Comparison of ENCODE assay signal across 20 cellular contexts in the genomic region with DNA sequence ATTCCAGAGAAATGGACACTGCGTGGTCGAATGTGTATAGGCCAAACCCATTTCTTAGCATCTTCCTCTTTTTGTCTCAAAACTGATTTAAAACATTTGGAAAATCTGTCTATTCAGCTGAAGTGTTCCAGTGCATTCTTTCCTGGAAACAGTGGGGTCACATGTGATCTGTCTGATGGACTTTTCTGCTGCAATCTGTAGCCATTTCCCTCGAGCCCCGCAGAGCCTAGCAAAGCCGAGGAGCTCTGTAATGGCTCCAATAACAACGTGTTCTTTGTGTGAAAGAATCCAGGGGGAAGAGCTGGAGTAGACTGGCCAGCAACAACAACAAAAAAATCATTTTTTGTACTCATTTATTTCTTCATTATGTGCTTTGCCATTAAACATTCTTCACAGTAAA.
DNase-seq lines count a peak whose midpoint lies in the region; ATAC-seq and TF ChIP-seq lines count a peak whose summit lies in the region.
"Had no signal": no experiment of that assay in that cellular context is flagged by ENCODE, and none has a peak within 500 bp of the region (broad histone marks: within the 10 kb centered on the region; RNA-seq: fewer than 3 reads in every experiment).

No MANE protein-coding gene starts in this region.

- H3K4me2 ChIP-seq in SK-N-SH = peak overlapping the region; percentile 28

- no peaks in the 10 kb centered on the region for H4K20me1 ChIP-seq in SK-N-SH (ENCODE audit: insufficient read depth)

- H3K9me2 ChIP-seq in SK-N-SH = no peaks in the 10 kb centered on the region

- H3K36me3 ChIP-seq in SK-N-SH (replicated peaks in 1 of 2; ENCODE audit: control insufficient read depth in 1 of 2, insufficient read depth in 2 of 2, low read length in 1 of 2) = no peaks in the 10 kb centered on the region
- no peaks in the 10 kb centered on the region for H3K36me3 ChIP-seq in mesodermal cell (ENCODE audit: control insufficient read depth, insufficient read depth, low read length)
- no peaks in the 10 kb centered on the region for H3K36me3 ChIP-seq in thoracic aorta
- H3K36me3 ChIP-seq in left lung = no peaks in the 10 kb centered on the region
- H3K36me3 ChIP-seq: SJCRH30 had no signal

- POLR2A ChIA-PET in SK-N-SH (lab: Yijun Ruan, JAX) = no interaction called here

- DNase-seq in SK-N-SH (no peak), fibroblast of peridontal ligament (ENCODE audit: extremely low read depth) (peak; percentile 16), thoracic aorta (ENCODE audit: low spot score) (no peak), OCI-M2 (lab: John Stamatoyannopoulos, UW; ENCODE audit: unreplicated experiment) (no peak), NCI-H2227 (lab: John Stamatoyannopoulos, UW; ENCODE audit: unreplicated experiment) (no peak), left lung (no peak)
- DNase-seq: activated gamma-delta T cell treated with Interleukin-2 at 50 U/mL for 16 hours; amniotic stem cell; CD4-positive, alpha-beta T cell; DMS53; effector CD8-positive, alpha-beta T cell; H9; NCI-H2227 treated with DMSO at 0.1 percent for 48 hours; NCI-H774; OCI-M1; SJCRH30; T-helper 2 cell had no signal

- H3K79me2 ChIP-seq in SK-N-SH (ENCODE audit: insufficient read depth) = no peaks in the 10 kb centered on the region

- H3K27me3 ChIP-seq in SK-N-SH (ENCODE audit: insufficient read depth) (no peaks in the 10 kb centered on the region), thoracic aorta (replicated peaks; ENCODE audit: insufficient read depth) (no peaks in the 10 kb centered on the region), left lung (no peaks in the 10 kb centered on the region)
- H3K27me3 ChIP-seq: SJCRH30 had no signal

- 32% methylated on average over 6 of the region's 6 CpGs for WGBS in SK-N-SH (ENCODE audit: low lambda C conversion rate)
- 88 to 100% methylated on average over 2 of the region's 6 CpGs for WGBS in mesodermal cell (ENCODE audit: insufficient coverage in 2 of 2), 2 experiments

- TF ChIP-seq EP300 in SK-N-SH (IDR thresholded peaks at IDR 0.05; ENCODE audit: borderline replicate concordance in 1 of 2, low read depth in 1 of 2, low read length in 1 of 2) = no peak

- H3K27ac ChIP-seq in SK-N-SH (ENCODE audit: low read depth in 2 of 2, low read length in 1 of 2) = peak overlapping the region in 1 of 2 experiments; percentile 89; a peak in 2 of 4 replicates
- peak overlapping the region; percentile 12 for H3K27ac ChIP-seq in mesodermal cell (ENCODE audit: low read depth, low read length, severe bottlenecking)
- H3K27ac ChIP-seq in thoracic aorta = peak overlapping the region; percentile 51 to 61
- no peak overlapping the region for H3K27ac ChIP-seq in left lung
- H3K27ac ChIP-seq: SJCRH30 had no signal

- H3K4me3 ChIP-seq in SK-N-SH (ENCODE audit: low read depth in 2 of 2, low read length in 1 of 2) (no peak overlapping the region), mesodermal cell (ENCODE audit: extremely low read depth, insufficient read depth, low read length, poor library complexity, severe bottlenecking) (no peak overlapping the region), thoracic aorta (no peak overlapping the region), left lung (no peak overlapping the region)
- H3K4me3 ChIP-seq: SJCRH30 had no signal

- peaks cover 21% of the 10 kb centered on the region for H3F3A ChIP-seq in SK-N-SH (replicated peaks; ENCODE audit: insufficient read depth)

- CTCF ChIA-PET in SK-N-SH (lab: Yijun Ruan, JAX) = interaction anchor here (1.7 kb wide), 1 partner anchor 16 kb away, joined by 3 read pairs; no protein-coding TSS in a partner anchor

- peaks cover 0 to 28% of the 10 kb centered on the region in 2 experiments; a peak in 2 of 4 replicates for H3K4me1 ChIP-seq in SK-N-SH (ENCODE audit: control insufficient read depth in 1 of 2, insufficient read depth in 2 of 2, low read depth in 1 of 2, low read length in 1 of 2)
- H3K4me1 ChIP-seq in mesodermal cell (ENCODE audit: control insufficient read depth, insufficient read depth, low read length, poor library complexity, severe bottlenecking) = peaks cover 4% of the 10 kb centered on the region
- peaks cover 5 to 22% of the 10 kb centered on the region in 2 donors for H3K4me1 ChIP-seq in thoracic aorta (ENCODE audit: control insufficient read depth in 1 of 2, low read depth in 2 of 2)
- H3K4me1 ChIP-seq in left lung = no peaks in the 10 kb centered on the region
- H3K4me1 ChIP-seq: SJCRH30 had no signal

- TF ChIP-seq CTCF in SK-N-SH (IDR thresholded peaks at IDR 0.05) (no peak), thoracic aorta (IDR thresholded peaks at IDR 0.05) (no peak), left lung (IDR thresholded peaks at IDR 0.05) (no peak)

- no peak for ATAC-seq in thoracic aorta (ENCODE audit: insufficient number of reproducible peaks, low FRiP score, low read depth)
- ATAC-seq in left lung = no peak
- ATAC-seq: left lobe of liver; stimulated activated effector memory CD8-positive, alpha-beta T cell treated with anti-CD3 and anti-CD28 coated beads, Interleukin-12 subunit alpha, Interleukin-12 subunit beta, amount 100 ng/mL, for 72 hours had no signal

- no peak for TF ChIP-seq RAD21 in SK-N-SH (IDR thresholded peaks at IDR 0.05; ENCODE audit: low read length)

- peak overlapping the region; percentile 51 for H3K9ac ChIP-seq in SK-N-SH

- H2AFZ ChIP-seq in SK-N-SH (ENCODE audit: low read depth) = peak overlapping the region; percentile 84

- intact Hi-C loops in left lung (cut with DNase I) = no loop called here

- H3K9me3 ChIP-seq in SK-N-SH (no peaks in the 10 kb centered on the region), mesodermal cell (ENCODE audit: control insufficient read depth, low read length) (no peaks in the 10 kb centered on the region), thoracic aorta (no peaks in the 10 kb centered on the region), left lung (no peaks in the 10 kb centered on the region)
- H3K9me3 ChIP-seq: SJCRH30 had no signal

TF ChIP-seq in SK-N-SH, 30 proteins besides CTCF, POLR2A, EP300 and RAD21 (continues in another document):
- no peak for TF ChIP-seq CHD2 (IDR thresholded peaks at IDR 0.05; ENCODE audit: low read length, partially characterized antibody)
- no peak for TF ChIP-seq MXI1 (IDR thresholded peaks at IDR 0.05; ENCODE audit: low read depth, low read length)
- TF ChIP-seq FOSL2 (IDR thresholded peaks at IDR 0.05; ENCODE audit: borderline replicate concordance, low read depth) = no peak
- TF ChIP-seq, protein P1, sequence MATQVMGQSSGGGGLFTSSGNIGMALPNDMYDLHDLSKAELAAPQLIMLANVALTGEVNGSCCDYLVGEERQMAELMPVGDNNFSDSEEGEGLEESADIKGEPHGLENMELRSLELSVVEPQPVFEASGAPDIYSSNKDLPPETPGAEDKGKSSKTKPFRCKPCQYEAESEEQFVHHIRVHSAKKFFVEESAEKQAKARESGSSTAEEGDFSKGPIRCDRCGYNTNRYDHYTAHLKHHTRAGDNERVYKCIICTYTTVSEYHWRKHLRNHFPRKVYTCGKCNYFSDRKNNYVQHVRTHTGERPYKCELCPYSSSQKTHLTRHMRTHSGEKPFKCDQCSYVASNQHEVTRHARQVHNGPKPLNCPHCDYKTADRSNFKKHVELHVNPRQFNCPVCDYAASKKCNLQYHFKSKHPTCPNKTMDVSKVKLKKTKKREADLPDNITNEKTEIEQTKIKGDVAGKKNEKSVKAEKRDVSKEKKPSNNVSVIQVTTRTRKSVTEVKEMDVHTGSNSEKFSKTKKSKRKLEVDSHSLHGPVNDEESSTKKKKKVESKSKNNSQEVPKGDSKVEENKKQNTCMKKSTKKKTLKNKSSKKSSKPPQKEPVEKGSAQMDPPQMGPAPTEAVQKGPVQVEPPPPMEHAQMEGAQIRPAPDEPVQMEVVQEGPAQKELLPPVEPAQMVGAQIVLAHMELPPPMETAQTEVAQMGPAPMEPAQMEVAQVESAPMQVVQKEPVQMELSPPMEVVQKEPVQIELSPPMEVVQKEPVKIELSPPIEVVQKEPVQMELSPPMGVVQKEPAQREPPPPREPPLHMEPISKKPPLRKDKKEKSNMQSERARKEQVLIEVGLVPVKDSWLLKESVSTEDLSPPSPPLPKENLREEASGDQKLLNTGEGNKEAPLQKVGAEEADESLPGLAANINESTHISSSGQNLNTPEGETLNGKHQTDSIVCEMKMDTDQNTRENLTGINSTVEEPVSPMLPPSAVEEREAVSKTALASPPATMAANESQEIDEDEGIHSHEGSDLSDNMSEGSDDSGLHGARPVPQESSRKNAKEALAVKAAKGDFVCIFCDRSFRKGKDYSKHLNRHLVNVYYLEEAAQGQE (IDR thresholded peaks at IDR 0.05; ENCODE audit: low read depth, low read length) = no peak
- TF ChIP-seq SIN3A (IDR thresholded peaks at IDR 0.05; ENCODE audit: borderline replicate concordance, low read depth, low read length) = no peak
- TF ChIP-seq JUND (IDR thresholded peaks at IDR 0.05) = no peak
- no peak for TF ChIP-seq NRF1 (IDR thresholded peaks at IDR 0.05; ENCODE audit: low read depth, low read length)
- no peak for TF ChIP-seq FOXJ3 (CRISPR knock-in tag; IDR thresholded peaks at IDR 0.05)
- TF ChIP-seq, protein P2, sequence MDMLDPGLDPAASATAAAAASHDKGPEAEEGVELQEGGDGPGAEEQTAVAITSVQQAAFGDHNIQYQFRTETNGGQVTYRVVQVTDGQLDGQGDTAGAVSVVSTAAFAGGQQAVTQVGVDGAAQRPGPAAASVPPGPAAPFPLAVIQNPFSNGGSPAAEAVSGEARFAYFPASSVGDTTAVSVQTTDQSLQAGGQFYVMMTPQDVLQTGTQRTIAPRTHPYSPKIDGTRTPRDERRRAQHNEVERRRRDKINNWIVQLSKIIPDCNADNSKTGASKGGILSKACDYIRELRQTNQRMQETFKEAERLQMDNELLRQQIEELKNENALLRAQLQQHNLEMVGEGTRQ (IDR thresholded peaks at IDR 0.05; ENCODE audit: borderline replicate concordance, low read depth, low read length) = no peak
- no peak for TF ChIP-seq TEAD4 (IDR thresholded peaks at IDR 0.05; ENCODE audit: borderline replicate concordance, insufficient read depth)
- TF ChIP-seq, protein P3, sequence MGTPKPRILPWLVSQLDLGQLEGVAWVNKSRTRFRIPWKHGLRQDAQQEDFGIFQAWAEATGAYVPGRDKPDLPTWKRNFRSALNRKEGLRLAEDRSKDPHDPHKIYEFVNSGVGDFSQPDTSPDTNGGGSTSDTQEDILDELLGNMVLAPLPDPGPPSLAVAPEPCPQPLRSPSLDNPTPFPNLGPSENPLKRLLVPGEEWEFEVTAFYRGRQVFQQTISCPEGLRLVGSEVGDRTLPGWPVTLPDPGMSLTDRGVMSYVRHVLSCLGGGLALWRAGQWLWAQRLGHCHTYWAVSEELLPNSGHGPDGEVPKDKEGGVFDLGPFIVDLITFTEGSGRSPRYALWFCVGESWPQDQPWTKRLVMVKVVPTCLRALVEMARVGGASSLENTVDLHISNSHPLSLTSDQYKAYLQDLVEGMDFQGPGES (IDR thresholded peaks at IDR 0.05; ENCODE audit: low read depth, low read length) = no peak
- no peak for TF ChIP-seq POLR2AphosphoS5 (IDR thresholded peaks at IDR 0.05; ENCODE audit: low read depth, low read length)
- TF ChIP-seq GABPA (IDR thresholded peaks at IDR 0.05; ENCODE audit: low read depth) = no peak

Comparison
In these comparisons a context has a peak if more than half of its experiments do, and no peak if none do; other contexts are left out.
1. H3K27ac ChIP-seq: peak in mesodermal cell (single experiment) and thoracic aorta (2 of 2); none in left lung (0 of 2).